Comparison of ENCODE assay signal across 8 cellular contexts in genomic region chr1:36420836-36421317, GRCh38. TPM values are rescaled to one million over a fixed set of nuclear protein-coding genes. Genes with fewer than 3 reads are reported as not detected.
A peak's percentile ranks its signal among the peaks of the same experiment; 100 is the strongest.
DNase-seq lines count a peak whose midpoint lies in the region; ATAC-seq and TF ChIP-seq lines count a peak whose summit lies in the region.

No MANE protein-coding gene starts in this region.

- no peak overlapping the region for H3K4me2 ChIP-seq in OCI-LY1 (ENCODE audit: low read length)

- H2AFZ ChIP-seq in OCI-LY1 (ENCODE audit: low read length): no peak overlapping the region

- peaks cover 21% of the 10 kb centered on the region for H3K4me1 ChIP-seq in OCI-LY1 (ENCODE audit: insufficient read depth, low read length, severe bottlenecking)

- H4K20me1 ChIP-seq in OCI-LY1 (ENCODE audit: insufficient read depth, low read length): no peaks in the 10 kb centered on the region

- H3K79me2 ChIP-seq in OCI-LY1 (ENCODE audit: insufficient read depth, low read length): no peaks in the 10 kb centered on the region

- no peak overlapping the region for H3K27ac ChIP-seq in OCI-LY1 (ENCODE audit: low read depth, low read length, poor library complexity, severe bottlenecking)

- H3K9me3 ChIP-seq in OCI-LY1 (ENCODE audit: low read length): no peaks in the 10 kb centered on the region

- no peak overlapping the region for H3K9ac ChIP-seq in OCI-LY1 (ENCODE audit: low read length)

- H3K36me3 ChIP-seq in OCI-LY1 (ENCODE audit: insufficient read depth, low read length): no peaks in the 10 kb centered on the region

- ATAC-seq in GM18517 (IDR thresholded peaks at IDR 0.05; ENCODE audit: unreplicated experiment): no peak

- DNase-seq in GM10266 (ENCODE audit: extremely low spot score) (peak; percentile 75), epidermal melanocyte (ENCODE audit: insufficient read length, low spot score) (peak; percentile 74), myocyte (ENCODE audit: low read depth) (peak; percentile 86)
- peak; percentile 81 for DNase-seq in Jurkat, Clone E6-1 (ENCODE audit: low read depth, low spot score)
- DNase-seq in activated CD8-positive, alpha-beta memory T cell treated with anti-CD3 and anti-CD28 coated beads, Interleukin-2, amount 50 U/mL, for 4 hours: peak; percentile 91
- peak; percentile 99 for DNase-seq in stimulated activated CD8-positive, alpha-beta memory T cell treated with anti-CD3 and anti-CD28 coated beads, Interleukin-4, amount 100 ng/mL, for 48 hours

- H3F3A ChIP-seq in OCI-LY1 (ENCODE audit: insufficient read depth, low read length): no peaks in the 10 kb centered on the region

- H3K27me3 ChIP-seq in OCI-LY1 (ENCODE audit: insufficient read depth, low read length): no peaks in the 10 kb centered on the region

- no peaks in the 10 kb centered on the region for H3K9me2 ChIP-seq in OCI-LY1 (ENCODE audit: low read depth, low read length)

- peak overlapping the region; percentile 3; the same call in 1 of the 2 replicates for H3K4me3 ChIP-seq in Jurkat, Clone E6-1 (ENCODE audit: low read length)
- no peak overlapping the region for H3K4me3 ChIP-seq in OCI-LY1 (ENCODE audit: low read depth, low read length, poor library complexity, severe bottlenecking)

- TF ChIP-seq CTCF in GM10266 (IDR thresholded peaks at IDR 0.05; ENCODE audit: control insufficient read depth, insufficient read depth, low read depth, missing control alignments): peak; percentile 99
- TF ChIP-seq CTCF in OCI-LY1 (IDR thresholded peaks at IDR 0.05; ENCODE audit: low read length): peak; percentile 94

RNA-seq across cellular contexts. Expression of gene LSM10, which starts 23.2 kb away (rescaled TPM):
- 53.7 TPM for polyA plus RNA-seq in Jurkat, Clone E6-1 (2012; ENCODE audit: insufficient read depth, insufficient read length)
- total RNA-seq in myocyte: 6.2 and 12.3 TPM in 2 replicates
- 95.3 TPM for polyA plus RNA-seq in myocyte (2012)

RNA-seq across cellular contexts. Expression of gene OSCP1, which starts 29.4 kb away (rescaled TPM):
- polyA plus RNA-seq in Jurkat, Clone E6-1 (2012; ENCODE audit: insufficient read depth, insufficient read length): 5.6 TPM
- 9.4 and 11.4 TPM in 2 replicates for total RNA-seq in myocyte
- 9.6 TPM for polyA plus RNA-seq in myocyte (2012)

RNA-seq across cellular contexts. Expression of gene STK40, which starts 35.2 kb away (rescaled TPM):
- 36.8 TPM for polyA plus RNA-seq in Jurkat, Clone E6-1 (2012; ENCODE audit: insufficient read depth, insufficient read length)
- 18.1 and 18.2 TPM in 2 replicates for total RNA-seq in myocyte
- 31.6 TPM for polyA plus RNA-seq in myocyte (2012)

RNA-seq across cellular contexts. Expression of gene MRPS15, which starts 43.3 kb away (rescaled TPM):
- polyA plus RNA-seq in Jurkat, Clone E6-1 (2012; ENCODE audit: insufficient read depth, insufficient read length): 115 TPM
- 55.6 and 64.4 TPM in 2 replicates for total RNA-seq in myocyte
- 60.0 TPM for polyA plus RNA-seq in myocyte (2012)
